In the genomic region with DNA sequence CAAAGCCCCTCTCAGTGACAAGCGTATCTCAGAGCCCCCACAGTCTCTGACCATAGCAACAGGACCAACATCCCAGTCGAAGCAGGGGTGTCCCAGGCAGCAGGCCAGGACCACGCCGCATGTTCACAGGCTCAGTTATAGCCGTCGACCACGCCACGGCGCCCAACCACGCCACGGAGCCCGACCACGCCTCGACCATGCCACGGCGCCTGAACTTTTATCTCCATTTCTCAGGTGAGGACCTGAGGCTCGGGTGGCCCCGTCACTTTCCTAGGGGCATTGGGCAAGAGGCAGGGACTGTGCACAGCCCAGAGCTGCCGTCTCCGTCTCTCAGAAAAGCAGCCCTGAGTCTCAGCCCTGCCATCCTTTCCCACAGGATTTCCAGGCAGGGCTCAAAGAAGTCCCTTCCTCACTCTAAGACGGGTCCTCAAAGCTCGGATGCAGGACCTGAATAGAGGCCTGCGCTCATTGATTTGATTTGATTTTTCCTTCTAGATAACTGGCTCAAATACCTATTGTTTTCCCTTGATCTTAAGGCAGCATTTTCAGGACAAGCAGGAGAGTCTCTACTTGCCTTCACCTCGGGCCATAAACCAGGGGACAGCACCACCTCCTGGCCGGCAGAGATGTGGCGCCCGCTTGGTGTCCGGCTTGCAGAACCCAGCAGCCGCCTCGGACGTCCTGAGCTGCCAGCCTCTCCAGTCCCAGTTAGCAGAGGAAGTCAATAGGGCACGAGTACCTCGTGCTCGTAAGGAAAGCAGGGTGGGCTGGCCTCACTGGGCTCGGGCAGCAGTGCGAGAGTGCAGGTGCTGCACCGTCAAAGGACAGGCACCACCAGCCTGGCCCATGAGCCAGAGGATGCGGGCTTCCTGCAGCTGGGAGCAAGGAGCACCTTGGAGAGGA, we compare ENCODE assay signal across 8 cellular contexts. TPM values are rescaled to one million over a fixed set of nuclear protein-coding genes. Genes with fewer than 3 reads are reported as not detected.
DNase-seq lines count a peak whose midpoint lies in the region; ATAC-seq and TF ChIP-seq lines count a peak whose summit lies in the region.

No MANE protein-coding gene starts in this region.

- H3K36me3 ChIP-seq in KMS-11 (ENCODE audit: insufficient read depth): no peaks in the 10 kb centered on the region

- no peak overlapping the region for H2AFZ ChIP-seq in KMS-11 (ENCODE audit: low read depth)

- H3K9ac ChIP-seq in KMS-11: no peak overlapping the region

- H3K27ac ChIP-seq in KMS-11: no peak overlapping the region

- H4K20me1 ChIP-seq in KMS-11 (ENCODE audit: insufficient read depth): no peaks in the 10 kb centered on the region

- intact Hi-C loops in left colon (cut with DNase I, micrococcal nuclease): loop anchor here (5.0 to 10.0 kb wide), 3 partner anchors 64 to 704 kb away; a partner anchor contains a TSS

- peak; percentile 82 for TF ChIP-seq CTCF in KMS-11 (conservative IDR thresholded peaks at IDR 0.05; ENCODE audit: low read depth, low read length)

- no peaks in the 10 kb centered on the region for H3K27me3 ChIP-seq in KMS-11 (ENCODE audit: insufficient read depth, low read depth)

- no peaks in the 10 kb centered on the region for H3K79me2 ChIP-seq in KMS-11 (ENCODE audit: insufficient read depth, low read depth)

- DNase-seq in NCI-H2029 (lab: John Stamatoyannopoulos, UW) (peak; percentile 1), NCI-H2029 treated with DMSO at 0.1 percent for 48 hours (lab: John Stamatoyannopoulos, UW) (no peak), SW480 (ENCODE audit: low spot score) (peak; percentile 57), cerebellar cortex (ENCODE audit: low spot score) (peak; percentile 88), left colon (peak; percentile 59 to 78), cortex of kidney (lab: John Stamatoyannopoulos, UW) (no peak)
- peak; percentile 43 to 58 for DNase-seq in stimulated activated CD4-positive, alpha-beta T cell treated with anti-CD3 and anti-CD28 coated beads, Interleukin-2, amount 100 ng/mL, for 48 hours

- peak; percentile 97 for ATAC-seq in left colon

- H3K4me1 ChIP-seq in KMS-11 (ENCODE audit: low read depth, poor library complexity, severe bottlenecking): no peaks in the 10 kb centered on the region

- H3K4me2 ChIP-seq in KMS-11: no peak overlapping the region

- H3K4me3 ChIP-seq in KMS-11 (IDR thresholded peaks at IDR 0.05; ENCODE audit: insufficient read depth, low read depth, low read length): no peak overlapping the region

RNA-seq across cellular contexts. Expression of a gene that starts 38.8 kb away (rescaled TPM):
- 1 to 10 TPM; 4.4 to 6.3 TPM for total RNA-seq in left colon

Comparison
In these comparisons a context has a peak if more than half of its experiments do, and no peak if none do; other contexts are left out.
1. DNase-seq: peak in NCI-H2029 (single experiment), SW480 (single experiment), cerebellar cortex (single experiment), left colon (2 of 2) and stimulated activated CD4-positive, alpha-beta T cell treated with anti-CD3 and anti-CD28 coated beads, Interleukin-2, amount 100 ng/mL, for 48 hours (2 of 2); none in NCI-H2029 treated with DMSO at 0.1 percent for 48 hours (single experiment) and cortex of kidney (single experiment).